10 cellular contexts compared by ENCODE assay signal in genomic region chr5:139138790-139139189, GRCh38. TPM values are rescaled to one million over a fixed set of nuclear protein-coding genes. Genes with fewer than 3 reads are reported as not detected.
DNase-seq lines count a peak whose midpoint lies in the region; ATAC-seq, FAIRE-seq and TF ChIP-seq lines count a peak whose summit lies in the region.
"Had no signal": no experiment of that assay in that cellular context is flagged by ENCODE, and none has a peak within 500 bp of the region (broad histone marks: within the 10 kb centered on the region; RNA-seq: fewer than 3 reads in every experiment).

No MANE protein-coding gene starts in this region.

- H3K27ac ChIP-seq in pancreas (peak overlapping the region in 1 of 4 donors; percentile 26), vagina (no peak overlapping the region)

- no peaks in the 10 kb centered on the region for H3K9me3 Mint-ChIP-seq in endothelial cell (ENCODE audit: unreplicated experiment)

- H3K4me1 Mint-ChIP-seq in endothelial cell (ENCODE audit: unreplicated experiment): peaks cover 15% of the 10 kb centered on the region

- H3K4me3 Mint-ChIP-seq in endothelial cell (ENCODE audit: unreplicated experiment): no peak overlapping the region

- 31 to 38% methylated on average over 4 of the region's 4 CpGs for WGBS in pancreas, 2 donors

- intact Hi-C loops in pancreas (cut with DNase I) (no loop called here), vagina (cut with DNase I) (no loop called here)

- ATAC-seq in pancreas (peak; percentile 35 to 72 (median 44)), HG03095 (IDR thresholded peaks at IDR 0.05; ENCODE audit: unreplicated experiment) (no peak)

- H3K9me3 ChIP-seq in pancreas (no peaks in the 10 kb centered on the region), vagina (no peaks in the 10 kb centered on the region)

- peaks cover 39 to 42% (median 39%) of the 10 kb centered on the region in 3 donors for H3K4me1 ChIP-seq in pancreas
- H3K4me1 ChIP-seq in vagina: peaks cover 47% of the 10 kb centered on the region

- DNase-seq in EL (peak; percentile 60), NCI-H345 treated with DMSO at 0.1 percent for 48 hours (lab: John Stamatoyannopoulos, UW; ENCODE audit: unreplicated experiment) (peak; percentile 84), endothelial cell (ENCODE audit: low spot score) (peak; percentile 13), pancreas (peak in 2 of 6 donors; percentile 24 to 31), vagina (ENCODE audit: extremely low spot score in 2 of 2) (no peak), NOMO-1 (lab: John Stamatoyannopoulos, UW; ENCODE audit: unreplicated experiment in 2 of 2) (no peak)
- no peak for DNase-seq in activated CD4-positive, alpha-beta T cell treated with anti-CD3 and anti-CD28 coated beads, Interleukin-2, amount 50 U/mL, for 4 hours
- DNase-seq: activated CD8-positive, alpha-beta memory T cell treated with anti-CD3 and anti-CD28 coated beads, Interleukin-2, amount 50 U/mL, for 48 hours had no signal

- TF ChIP-seq CTCF in endothelial cell (IDR thresholded peaks at IDR 0.05; ENCODE audit: unreplicated experiment) (no peak), pancreas (IDR thresholded peaks at IDR 0.05) (no peak), vagina (IDR thresholded peaks at IDR 0.05) (no peak)

- H3K27me3 Mint-ChIP-seq in endothelial cell (ENCODE audit: unreplicated experiment): peaks cover 2% of the 10 kb centered on the region

- TF ChIP-seq POLR2A in vagina (IDR thresholded peaks at IDR 0.05): no peak

- H3K27me3 ChIP-seq in pancreas (no peaks in the 10 kb centered on the region), vagina (no peaks in the 10 kb centered on the region)

- H3K27ac Mint-ChIP-seq in endothelial cell (ENCODE audit: unreplicated experiment): no peak overlapping the region

- H3K36me3 ChIP-seq in pancreas (no peaks in the 10 kb centered on the region), vagina (no peaks in the 10 kb centered on the region)

- no peak overlapping the region for H3K4me3 ChIP-seq in pancreas
- no peak overlapping the region for H3K4me3 ChIP-seq in vagina
- H3K4me3 ChIP-seq: K562 had no signal

- no peak for FAIRE-seq in pancreas (lab: Jason Lieb, UNC)

- H3K36me3 Mint-ChIP-seq in endothelial cell (ENCODE audit: low read depth, unreplicated experiment): no peaks in the 10 kb centered on the region

RNA-seq across cellular contexts. Expression of gene SIL1, which starts 59.4 kb away (rescaled TPM):
- total RNA-seq in endothelial cell (ENCODE audit: unreplicated experiment): 35.6 TPM
- total RNA-seq in pancreas: 10 to 100 TPM; 38.6 to 68.2 (median 54.6) TPM
- 100 to 1,000 TPM in 1 of 2 donors, 10 to 100 TPM in 1; 54.8 to 119 TPM for polyA plus RNA-seq in pancreas
- 35.6 TPM for total RNA-seq in vagina

Comparison
In these comparisons a context has a peak if more than half of its experiments do, and no peak if none do; other contexts are left out.
1. DNase-seq: peak in EL (single experiment), NCI-H345 treated with DMSO at 0.1 percent for 48 hours (single experiment) and endothelial cell (single experiment); none in activated CD4-positive, alpha-beta T cell treated with anti-CD3 and anti-CD28 coated beads, Interleukin-2, amount 50 U/mL, for 4 hours (0 of 2), vagina (0 of 2) and NOMO-1 (0 of 2).